10 cellular contexts compared by ENCODE assay signal in genomic region chr2:150520887-150521664, GRCh38. TPM values are rescaled to one million over a fixed set of nuclear protein-coding genes. Genes with fewer than 3 reads are reported as not detected.
DNase-seq lines count a peak whose midpoint lies in the region; ATAC-seq, FAIRE-seq and TF ChIP-seq lines count a peak whose summit lies in the region.
"Had no signal": no experiment of that assay in that cellular context is flagged by ENCODE, and none has a peak within 500 bp of the region (broad histone marks: within the 10 kb centered on the region; RNA-seq: fewer than 3 reads in every experiment).

No MANE protein-coding gene starts in this region.

- no peak overlapping the region for H3K18ac ChIP-seq in H1 (ENCODE audit: extremely low read depth, low read length)

- no peak overlapping the region for H3K14ac ChIP-seq in H1 (ENCODE audit: insufficient read length)

- CTCF ChIA-PET in H1 (lab: Charles Lee; ENCODE audit: partially characterized antibody): interaction anchor here (0.5 to 1.2 kb wide), 2 partner anchors 28 to 670 kb away, joined by 3 to 4 read pairs; no protein-coding TSS in a partner anchor

- H3K27me3 ChIP-seq in H1 (replicated peaks in 1 of 4; ENCODE audit: control insufficient read depth in 3 of 4, extremely low read depth in 1 of 4, insufficient read depth in 3 of 4, low read length in 3 of 4) (no peaks in the 10 kb centered on the region), neural progenitor cell (no peaks in the 10 kb centered on the region)

- WGBS in H1 (ENCODE audit: extremely low coverage in 1 of 2, insufficient coverage in 1 of 2, insufficient read length in 1 of 2, insufficient replicate concordance in 2 of 2, low coverage in 1 of 2, low lambda C conversion rate in 2 of 2, missing lambda C conversion rate in 1 of 2), 2 experiments: 82% methylated on average over 4 of the region's 4 CpGs; no CpG with 5 or more reads in 1 of the 2 experiments

- no peak for TF ChIP-seq CTCF in H1 (IDR thresholded peaks at IDR 0.05; ENCODE audit: control extremely low read depth in 1 of 3, insufficient read depth in 1 of 3, low read depth in 1 of 3, low read length in 3 of 3)
- TF ChIP-seq CTCF in neural progenitor cell (IDR thresholded peaks at IDR 0.05): no peak
- no peak for TF ChIP-seq CTCF in nephron progenitor cell (IDR thresholded peaks at IDR 0.05)

- H3K27ac ChIP-seq in H1 (ENCODE audit: low read depth, low read length) (no peak overlapping the region), neural progenitor cell (no peak overlapping the region)
- H3K27ac ChIP-seq: KMS-11, WERI-Rb-1 had no signal

- ATAC-seq in GM18508 (IDR thresholded peaks at IDR 0.05; ENCODE audit: insufficient read depth, unreplicated experiment) (peak; percentile 68), HG03045 (IDR thresholded peaks at IDR 0.05; ENCODE audit: unreplicated experiment) (no peak)

- no peak for TF ChIP-seq RAD21 in H1 (IDR thresholded peaks at IDR 0.05 in 1 of 2, conservative IDR thresholded peaks at IDR 0.05 in 1 of 2; ENCODE audit: low read depth in 2 of 2, low read length in 2 of 2)

- H3K27me3 Mint-ChIP-seq in neural progenitor cell (ENCODE audit: insufficient read depth, low read depth): peaks cover 2% of the 10 kb centered on the region
- H3K27me3 Mint-ChIP-seq in nephron progenitor cell (ENCODE audit: low read depth, poor library complexity): no peaks in the 10 kb centered on the region
- H3K27me3 Mint-ChIP-seq in activated T-cell treated with anti-CD3 and anti-CD28 coated beads, Interleukin-2, amount 50 U/mL, for 24 hours: no peaks in the 10 kb centered on the region

- H2BK20ac ChIP-seq in H1 (ENCODE audit: low read length): no peak overlapping the region

- no peaks in the 10 kb centered on the region for H3F3A ChIP-seq in neural progenitor cell (ENCODE audit: low read depth)

- no peak overlapping the region for H2AK5ac ChIP-seq in H1 (ENCODE audit: low read depth, low read length)

- no peak overlapping the region for H2BK5ac ChIP-seq in H1 (ENCODE audit: low read depth, low read length)

- no peak overlapping the region for H3K23ac ChIP-seq in H1 (ENCODE audit: insufficient read length)

- no peaks in the 10 kb centered on the region for H3K23me2 ChIP-seq in H1 (ENCODE audit: low read depth, low read length)

- no peaks in the 10 kb centered on the region for H3K79me2 ChIP-seq in H1 (ENCODE audit: control insufficient read depth in 1 of 2, insufficient read depth in 2 of 2, low read length in 2 of 2)
- no peaks in the 10 kb centered on the region for H3K79me2 ChIP-seq in neural progenitor cell (ENCODE audit: low read depth)

- H3K4me2 ChIP-seq in H1 (ENCODE audit: insufficient read depth in 1 of 2, low read depth in 2 of 2, low read length in 2 of 2): no peak overlapping the region
- H3K4me2 ChIP-seq in neural progenitor cell: no peak overlapping the region
- H3K4me2 ChIP-seq: KMS-11 had no signal

- no peak overlapping the region for H2BK120ac ChIP-seq in H1 (replicated peaks; ENCODE audit: low read depth, low read length)

- no peak overlapping the region for H4K8ac ChIP-seq in H1 (ENCODE audit: extremely low read depth, insufficient read depth, low read length)

- H3K4ac ChIP-seq in H1 (replicated peaks; ENCODE audit: insufficient read length, low read depth, low read length): no peak overlapping the region

- DNase-seq in HT-29 (ENCODE audit: low spot score) (peak; percentile 40), H1 (ENCODE audit: low read depth in 1 of 2, low spot score in 2 of 2) (no peak), neural progenitor cell (ENCODE audit: low spot score) (no peak), nephron progenitor cell (no peak), SW 1271 (lab: John Stamatoyannopoulos, UW) (no peak)
- DNase-seq in activated T-cell treated with anti-CD3 and anti-CD28 coated beads, Interleukin-2, amount 50 U/mL, for 24 hours: no peak
- DNase-seq: WERI-Rb-1 had no signal

- no peak for TF ChIP-seq EP300 in H1 (IDR thresholded peaks at IDR 0.05; ENCODE audit: borderline replicate concordance in 1 of 2, low read depth in 2 of 2, low read length in 2 of 2)

- H2BK15ac ChIP-seq in H1 (ENCODE audit: low read length): no peak overlapping the region

- TF ChIP-seq POLR2A in H1 (IDR thresholded peaks at IDR 0.05; ENCODE audit: control extremely low read depth in 1 of 2, low read depth in 2 of 2, low read length in 2 of 2): no peak

- H3K4me3 ChIP-seq in H1 (ENCODE audit: extremely low read depth in 1 of 4, insufficient read depth in 2 of 4, low read depth in 3 of 4, low read length in 4 of 4): no peak overlapping the region
- H3K4me3 ChIP-seq in neural progenitor cell: no peak overlapping the region

- H3K36me3 Mint-ChIP-seq in neural progenitor cell (peaks cover 4% of the 10 kb centered on the region), nephron progenitor cell (ENCODE audit: low read depth) (peaks cover 4% of the 10 kb centered on the region)
- no peaks in the 10 kb centered on the region for H3K36me3 Mint-ChIP-seq in activated T-cell treated with anti-CD3 and anti-CD28 coated beads, Interleukin-2, amount 50 U/mL, for 24 hours (ENCODE audit: low read depth)

- H3K9ac ChIP-seq in H1 (replicated peaks in 1 of 4; ENCODE audit: extremely low read depth in 1 of 4, low read depth in 3 of 4, low read length in 3 of 4) (no peak overlapping the region), neural progenitor cell (no peak overlapping the region)
- H3K9ac ChIP-seq: KMS-11 had no signal

- peaks cover 0 to 5% of the 10 kb centered on the region in 2 experiments; a peak in 1 of 4 replicates for H3K9me3 ChIP-seq in H1 (ENCODE audit: insufficient read depth in 2 of 2, low read depth in 1 of 2, low read length in 1 of 2)
- H3K9me3 ChIP-seq in neural progenitor cell (ENCODE audit: low read depth): no peaks in the 10 kb centered on the region

- no peak overlapping the region for H3K27ac Mint-ChIP-seq in neural progenitor cell
- H3K27ac Mint-ChIP-seq in nephron progenitor cell: no peak overlapping the region
- no peak overlapping the region for H3K27ac Mint-ChIP-seq in activated T-cell treated with anti-CD3 and anti-CD28 coated beads, Interleukin-2, amount 50 U/mL, for 24 hours

- H3K9me3 Mint-ChIP-seq in neural progenitor cell (peaks cover 21% of the 10 kb centered on the region), nephron progenitor cell (peaks cover 22% of the 10 kb centered on the region)
- no peaks in the 10 kb centered on the region for H3K9me3 Mint-ChIP-seq in activated T-cell treated with anti-CD3 and anti-CD28 coated beads, Interleukin-2, amount 50 U/mL, for 24 hours

- no peak overlapping the region for H3K56ac ChIP-seq in H1 (replicated peaks; ENCODE audit: insufficient read length, low read depth, low read length)

- peak overlapping the region; percentile 94 for H2AFZ ChIP-seq in H1 (ENCODE audit: low read length)
- H2AFZ ChIP-seq in neural progenitor cell (replicated peaks): peak overlapping the region; percentile 63

- no peaks in the 10 kb centered on the region for H3K4me1 ChIP-seq in H1 (replicated peaks in 1 of 4; ENCODE audit: control insufficient read depth in 3 of 4, insufficient read depth in 4 of 4, low read length in 3 of 4)
- no peaks in the 10 kb centered on the region for H3K4me1 ChIP-seq in neural progenitor cell

- no peaks in the 10 kb centered on the region for H3K36me3 ChIP-seq in H1 (ENCODE audit: control insufficient read depth in 2 of 4, insufficient read depth in 4 of 4, low read length in 3 of 4)
- no peaks in the 10 kb centered on the region for H3K36me3 ChIP-seq in neural progenitor cell
- H3K36me3 ChIP-seq: WERI-Rb-1 had no signal

- no peaks in the 10 kb centered on the region for H3K79me1 ChIP-seq in H1 (ENCODE audit: low read depth, low read length)

- no peak overlapping the region for H4K5ac ChIP-seq in H1 (ENCODE audit: insufficient read length, low read depth, low read length)

- FAIRE-seq in H1 (lab: Jason Lieb, UNC): no peak

- H3K4me3 Mint-ChIP-seq in neural progenitor cell (no peak overlapping the region), nephron progenitor cell (no peak overlapping the region)
- H3K4me3 Mint-ChIP-seq in activated T-cell treated with anti-CD3 and anti-CD28 coated beads, Interleukin-2, amount 50 U/mL, for 24 hours: no peak overlapping the region

- POLR2A ChIA-PET in H1 (lab: Charles Lee; ENCODE audit: partially characterized antibody): interaction anchor here (0.6 kb wide), 1 partner anchor 32 kb away, joined by 3 read pairs; no protein-coding TSS in a partner anchor

- no peaks in the 10 kb centered on the region for H4K20me1 ChIP-seq in H1 (replicated peaks in 1 of 2; ENCODE audit: control insufficient read depth in 1 of 2, insufficient read depth in 2 of 2, low read length in 2 of 2)
- H4K20me1 ChIP-seq in neural progenitor cell (ENCODE audit: low read depth): no peaks in the 10 kb centered on the region

- H4K91ac ChIP-seq in H1 (replicated peaks; ENCODE audit: insufficient read length, low read length): no peak overlapping the region

- no peak overlapping the region for H2BK12ac ChIP-seq in H1 (ENCODE audit: low read depth, low read length)

- H3K4me1 Mint-ChIP-seq in neural progenitor cell (no peaks in the 10 kb centered on the region), nephron progenitor cell (no peaks in the 10 kb centered on the region)
- H3K4me1 Mint-ChIP-seq in activated T-cell treated with anti-CD3 and anti-CD28 coated beads, Interleukin-2, amount 50 U/mL, for 24 hours (ENCODE audit: low read depth): no peaks in the 10 kb centered on the region

TF ChIP-seq in H1, 55 proteins besides CTCF, POLR2A, EP300 and RAD21 (continues in another document):
- TF ChIP-seq CEBPB (IDR thresholded peaks at IDR 0.05; ENCODE audit: low read depth, low read length) (no peak), PHF8 (conservative IDR thresholded peaks at IDR 0.05; ENCODE audit: low read depth, low read length) (no peak), HDAC2 (IDR thresholded peaks at IDR 0.05; ENCODE audit: borderline replicate concordance in 1 of 2, low read depth in 2 of 2, low read length in 2 of 2) (no peak), E2F6 (IDR thresholded peaks at IDR 0.05) (no peak)

RNA-seq across cellular contexts. Expression of gene RND3, which starts 33.6 kb away (rescaled TPM):
- 48.0 and 63.4 TPM in 2 replicates for total RNA-seq in HT-29 (2014; rRNA removed; shearing (Covaris generic))
- total RNA-seq in H1 (2021; fragmentation: NEBNext Ultra II Directional; extraction: Animal tissue kit (Norgen Biotek cat#: 25700)): 25.6 and 26.7 TPM in 2 replicates
- polyA plus RNA-seq in H1 (2011; rRNA removed): 7.4 and 12.2 TPM in 2 replicates
- polyA plus RNA-seq in H1 (2011; cell fraction: cytosol; rRNA removed): 12.8 TPM
- polyA plus RNA-seq in H1 (2011; cell fraction: nucleus; rRNA removed): 14.3 TPM
- 30.8 to 52.5 TPM (median 35.1 TPM) in 4 replicates for polyA plus RNA-seq in H1 (2012, experiment 1 of 2)
- polyA plus RNA-seq in H1 (2012, experiment 2 of 2): 2.5 TPM
- 54.4 TPM for polyA plus RNA-seq in H1 (2013, experiment 1 of 2)
- 54.7 TPM for polyA plus RNA-seq in H1 (2013, experiment 2 of 2)
- 53.0 and 84.6 TPM in 2 replicates for polyA minus RNA-seq in H1 (2011; rRNA and poly(A)+ RNA removed)
- 18.1 TPM for polyA minus RNA-seq in H1 (2011; cell fraction: cytosol; rRNA and poly(A)+ RNA removed)
- 36.6 TPM for polyA minus RNA-seq in H1 (2011; cell fraction: nucleus; rRNA and poly(A)+ RNA removed)
- 4.0 and 6.4 TPM in 2 replicates for total RNA-seq in neural progenitor cell (ENCODE audit: low replicate concordance)
